In genomic region chr6:166686317-166686716, GRCh38 we compare ENCODE assay signal across 34 cellular contexts.
"Had no signal": no experiment of that assay in that cellular context is flagged by ENCODE, and none has a peak within 500 bp of the region (broad histone marks: within the 10 kb centered on the region; RNA-seq: fewer than 3 reads in every experiment).

No MANE protein-coding gene starts in this region.

- DNase-seq: activated B cell treated with CpG ODN at 0.5 μM for 24 hours; activated CD4-positive, alpha-beta memory T cell treated with anti-CD3 and anti-CD28 coated beads for 36 hours; activated CD4-positive, alpha-beta T cell treated with anti-CD3 and anti-CD28 coated beads for 4 hours; activated CD4-positive, alpha-beta T cell treated with anti-CD3 and anti-CD28 coated beads, Interleukin-2, amount 10 ng/mL, durations not matched to agents 24 days and 14 days; activated CD4-positive, alpha-beta T cell treated with anti-CD3 and anti-CD28 coated beads, Interleukin-2, amount 50 U/mL, for 1 hour; activated CD4-positive, alpha-beta T cell treated with anti-CD3 and anti-CD28 coated beads, Interleukin-2, amount 50 U/mL, for 4 hours; activated CD4-positive, CD25-positive, alpha-beta regulatory T cell treated with anti-CD3 and anti-CD28 coated beads, Interleukin-2, amount 50 U/mL, for 72 hours; activated CD8-positive, alpha-beta memory T cell treated with anti-CD3 and anti-CD28 coated beads for 24 hours; activated CD8-positive, alpha-beta memory T cell treated with anti-CD3 and anti-CD28 coated beads, Interleukin-2, amount 10 ng/mL, durations not matched to agents 7 days and 5 days; activated CD8-positive, alpha-beta memory T cell treated with anti-CD3 and anti-CD28 coated beads, Interleukin-2, amount 50 U/mL, for 48 hours; activated CD8-positive, alpha-beta T cell treated with anti-CD3 and anti-CD28 coated beads, Interleukin-2, amount 10 ng/mL, durations not matched to agents 7 days and 5 days; activated effector memory CD4-positive, alpha-beta T cell treated with Interleukin-2 at 50 U/mL for 16 hours; activated gamma-delta T cell; activated naive CD4-positive, alpha-beta T cell treated with anti-CD3 and anti-CD28 coated beads, Interleukin-2, amount 10 ng/mL, durations not matched to agents 7 days and 5 days; activated naive CD4-positive, alpha-beta T cell treated with Interleukin-2 at 50 U/mL for 16 hours; activated naive CD8-positive, alpha-beta T cell treated with anti-CD3 and anti-CD28 coated beads, Interleukin-2, amount 10 ng/mL, durations not matched to agents 7 days and 5 days; activated T-cell treated with anti-CD3 and anti-CD28 coated beads, Interleukin-2, amount 50 U/mL, for 24 hours; activated T-cell treated with anti-CD3 and anti-CD28 coated beads, Interleukin-2, amount 50 U/mL, for 48 hours; adrenal gland; amniotic stem cell; aorta; body of pancreas; brain microvascular endothelial cell; central memory CD4-positive, alpha-beta T cell; T-helper 1 cell; T-helper 2 cell; T-helper 9 cell had no signal

- H3K36me3 ChIP-seq: adrenal gland, brain microvascular endothelial cell, breast epithelium had no signal

- ATAC-seq: activated CD8-positive, alpha-beta memory T cell treated with anti-CD3 and anti-CD28 coated beads, Interleukin-2, amount 10 ng/mL, durations not matched to agents 7 days and 5 days; activated CD8-positive, alpha-beta T cell treated with anti-CD3 and anti-CD28 coated beads, Interleukin-2, amount 10 ng/mL, durations not matched to agents 7 days and 5 days; body of pancreas had no signal

- H3K36me3 Mint-ChIP-seq: activated CD4-positive, alpha-beta memory T cell treated with anti-CD3 and anti-CD28 coated beads for 36 hours; activated CD8-positive, alpha-beta memory T cell treated with anti-CD3 and anti-CD28 coated beads, Interleukin-2, amount 10 ng/mL, durations not matched to agents 7 days and 5 days; activated naive CD4-positive, alpha-beta T cell treated with anti-CD3 and anti-CD28 coated beads, Interleukin-2, amount 10 ng/mL, durations not matched to agents 7 days and 5 days; activated naive CD4-positive, alpha-beta T cell treated with anti-CD3 and anti-CD28 coated beads, Interleukin-2, amount 50 U/mL, for 24 hours; activated naive CD8-positive, alpha-beta T cell; activated naive CD8-positive, alpha-beta T cell treated with anti-CD3 and anti-CD28 coated beads, Interleukin-2, amount 10 ng/mL, durations not matched to agents 7 days and 5 days had no signal

- H3K9me3 ChIP-seq: adrenal gland, body of pancreas, breast epithelium had no signal

- H3K4me1 ChIP-seq: adrenal gland, breast epithelium had no signal

- H3K4me1 Mint-ChIP-seq: activated B cell treated with CpG ODN at 0.5 μM for 24 hours; activated CD4-positive, alpha-beta T cell treated with anti-CD3 and anti-CD28 coated beads, Interleukin-2, amount 10 ng/mL, durations not matched to agents 24 days and 14 days; activated CD8-positive, alpha-beta memory T cell treated with anti-CD3 and anti-CD28 coated beads, Interleukin-2, amount 10 ng/mL, durations not matched to agents 7 days and 5 days; activated naive CD4-positive, alpha-beta T cell treated with anti-CD3 and anti-CD28 coated beads, Interleukin-2, amount 10 ng/mL, durations not matched to agents 7 days and 5 days; activated naive CD4-positive, alpha-beta T cell treated with anti-CD3 and anti-CD28 coated beads, Interleukin-2, amount 50 U/mL, for 24 hours had no signal

- H3K27ac ChIP-seq: adrenal gland, body of pancreas, brain microvascular endothelial cell, breast epithelium, VCaP had no signal

- H3K4me3 ChIP-seq: adrenal gland, body of pancreas, breast epithelium had no signal

- H3K9me3 Mint-ChIP-seq: activated B cell treated with CpG ODN at 0.5 μM for 24 hours; activated CD4-positive, alpha-beta memory T cell treated with anti-CD3 and anti-CD28 coated beads for 36 hours; activated CD4-positive, alpha-beta T cell treated with anti-CD3 and anti-CD28 coated beads, Interleukin-2, amount 10 ng/mL, durations not matched to agents 24 days and 14 days; activated naive CD4-positive, alpha-beta T cell treated with anti-CD3 and anti-CD28 coated beads, Interleukin-2, amount 10 ng/mL, durations not matched to agents 7 days and 5 days; activated naive CD4-positive, alpha-beta T cell treated with anti-CD3 and anti-CD28 coated beads, Interleukin-2, amount 50 U/mL, for 24 hours; activated naive CD8-positive, alpha-beta T cell treated with anti-CD3 and anti-CD28 coated beads, Interleukin-2, amount 10 ng/mL, durations not matched to agents 7 days and 5 days; activated T-cell treated with anti-CD3 and anti-CD28 coated beads, Interleukin-2, amount 50 U/mL, for 24 hours; activated T-helper 2 cell treated with anti-CD3 and anti-CD28 coated beads, Interferon-gamma antibody, Interleukin-2, Interleukin-4, amounts not matched to agents 10 μg/mL and 5 μg/mL and 100 μg/mL, durations not matched to agents 14 hours and 24 hours and 36 hours; T-helper 1 cell treated with Interleukin-12 subunit alpha and Interleukin-12 subunit beta and Interleukin-4 antibody, amounts not matched to agents 30 μg/mL and 1 μg/mL, for 36 hours; T-helper 2 cell treated with Interferon-gamma antibody and Interleukin-4, amounts not matched to agents 5 μg/mL and 100 μg/mL, for 36 hours had no signal

- H3K27ac Mint-ChIP-seq: activated B cell treated with CpG ODN at 0.5 μM for 24 hours; activated CD4-positive, alpha-beta memory T cell treated with anti-CD3 and anti-CD28 coated beads for 36 hours; activated CD4-positive, alpha-beta T cell treated with anti-CD3 and anti-CD28 coated beads, Interleukin-2, amount 10 ng/mL, durations not matched to agents 24 days and 14 days; activated CD8-positive, alpha-beta memory T cell treated with anti-CD3 and anti-CD28 coated beads, Interleukin-2, amount 10 ng/mL, durations not matched to agents 7 days and 5 days; activated CD8-positive, alpha-beta T cell treated with anti-CD3 and anti-CD28 coated beads, Interleukin-2, amount 10 ng/mL, durations not matched to agents 7 days and 5 days; activated naive CD4-positive, alpha-beta T cell treated with anti-CD3 and anti-CD28 coated beads, Interleukin-2, amount 10 ng/mL, durations not matched to agents 7 days and 5 days; activated naive CD4-positive, alpha-beta T cell treated with anti-CD3 and anti-CD28 coated beads, Interleukin-2, amount 50 U/mL, for 24 hours; activated naive CD8-positive, alpha-beta T cell; activated naive CD8-positive, alpha-beta T cell treated with anti-CD3 and anti-CD28 coated beads, Interleukin-2, amount 10 ng/mL, durations not matched to agents 7 days and 5 days; activated T-cell treated with anti-CD3 and anti-CD28 coated beads, Interleukin-2, amount 50 U/mL, for 24 hours; activated T-helper 2 cell treated with anti-CD3 and anti-CD28 coated beads, Interferon-gamma antibody, Interleukin-2, Interleukin-4, amounts not matched to agents 10 μg/mL and 5 μg/mL and 100 μg/mL, durations not matched to agents 14 hours and 24 hours and 36 hours; T-helper 1 cell treated with Interleukin-12 subunit alpha and Interleukin-12 subunit beta and Interleukin-4 antibody, amounts not matched to agents 30 μg/mL and 1 μg/mL, for 36 hours; T-helper 2 cell treated with Interferon-gamma antibody and Interleukin-4, amounts not matched to agents 5 μg/mL and 100 μg/mL, for 36 hours had no signal

- H3K27me3 ChIP-seq: adrenal gland, body of pancreas, brain microvascular endothelial cell, breast epithelium had no signal

- H3K27me3 Mint-ChIP-seq: activated CD4-positive, alpha-beta memory T cell treated with anti-CD3 and anti-CD28 coated beads for 36 hours; activated CD4-positive, alpha-beta T cell treated with anti-CD3 and anti-CD28 coated beads, Interleukin-2, amount 10 ng/mL, durations not matched to agents 24 days and 14 days; activated naive CD4-positive, alpha-beta T cell treated with anti-CD3 and anti-CD28 coated beads, Interleukin-2, amount 10 ng/mL, durations not matched to agents 7 days and 5 days; activated naive CD4-positive, alpha-beta T cell treated with anti-CD3 and anti-CD28 coated beads, Interleukin-2, amount 50 U/mL, for 24 hours; activated naive CD8-positive, alpha-beta T cell; activated naive CD8-positive, alpha-beta T cell treated with anti-CD3 and anti-CD28 coated beads, Interleukin-2, amount 10 ng/mL, durations not matched to agents 7 days and 5 days; activated T-cell treated with anti-CD3 and anti-CD28 coated beads, Interleukin-2, amount 50 U/mL, for 24 hours had no signal

- H3K4me3 Mint-ChIP-seq: activated B cell treated with CpG ODN at 0.5 μM for 24 hours; activated CD4-positive, alpha-beta memory T cell treated with anti-CD3 and anti-CD28 coated beads for 36 hours; activated CD4-positive, alpha-beta T cell treated with anti-CD3 and anti-CD28 coated beads, Interleukin-2, amount 10 ng/mL, durations not matched to agents 24 days and 14 days; activated CD8-positive, alpha-beta memory T cell treated with anti-CD3 and anti-CD28 coated beads, Interleukin-2, amount 10 ng/mL, durations not matched to agents 7 days and 5 days; activated CD8-positive, alpha-beta T cell treated with anti-CD3 and anti-CD28 coated beads, Interleukin-2, amount 10 ng/mL, durations not matched to agents 7 days and 5 days; activated naive CD4-positive, alpha-beta T cell treated with anti-CD3 and anti-CD28 coated beads, Interleukin-2, amount 10 ng/mL, durations not matched to agents 7 days and 5 days; activated naive CD4-positive, alpha-beta T cell treated with anti-CD3 and anti-CD28 coated beads, Interleukin-2, amount 50 U/mL, for 24 hours; activated naive CD8-positive, alpha-beta T cell; activated naive CD8-positive, alpha-beta T cell treated with anti-CD3 and anti-CD28 coated beads, Interleukin-2, amount 10 ng/mL, durations not matched to agents 7 days and 5 days; activated T-cell treated with anti-CD3 and anti-CD28 coated beads, Interleukin-2, amount 50 U/mL, for 24 hours; T-helper 1 cell treated with Interleukin-12 subunit alpha and Interleukin-12 subunit beta and Interleukin-4 antibody, amounts not matched to agents 30 μg/mL and 1 μg/mL, for 36 hours; T-helper 2 cell treated with Interferon-gamma antibody and Interleukin-4, amounts not matched to agents 5 μg/mL and 100 μg/mL, for 36 hours had no signal
